Comparison of ENCODE assay signal across 8 cellular contexts in genomic region chr12:51823875-51824565, GRCh38. TPM values are rescaled to one million over a fixed set of nuclear protein-coding genes. Genes with fewer than 3 reads are reported as not detected.
A peak's percentile ranks its signal among the peaks of the same experiment; 100 is the strongest.
DNase-seq lines count a peak whose midpoint lies in the region; ATAC-seq, FAIRE-seq and TF ChIP-seq lines count a peak whose summit lies in the region.

No MANE protein-coding gene starts in this region.

- ATAC-seq in WTC11 (peak; percentile 31), heart left ventricle (peak; percentile 38 to 55 (median 44)), GM18858 (IDR thresholded peaks at IDR 0.05; ENCODE audit: unreplicated experiment) (no peak)

- H3K4me1 ChIP-seq in heart left ventricle, result peaks cover 0 to 35% (median 5%) of the 10 kb centered on the region in 12 donors
- peaks cover 0 to 4% of the 10 kb centered on the region in 2 donors for H3K4me1 ChIP-seq in small intestine (ENCODE audit: control insufficient read depth in 2 of 2, insufficient read depth in 1 of 2, low read depth in 1 of 2, low read length in 1 of 2)

- peaks cover 23% of the 10 kb centered on the region for H3K27me3 Mint-ChIP-seq in WTC11 (ENCODE audit: low read depth)

- no peaks in the 10 kb centered on the region for H3K9me3 Mint-ChIP-seq in WTC11

- no peak overlapping the region; the same call in 1 of the 2 replicates for H3K4me3 Mint-ChIP-seq in WTC11

- no peak for FAIRE-seq in small intestine (lab: Jason Lieb, UNC)

- TF ChIP-seq CTCF in GM12864 (IDR thresholded peaks at IDR 0.05; ENCODE audit: low read depth, low read length, missing control alignments), result peak; percentile 49
- no peak for TF ChIP-seq CTCF in WTC11 (IDR thresholded peaks at IDR 0.05)
- TF ChIP-seq CTCF in heart left ventricle (IDR thresholded peaks at IDR 0.05), result peak; percentile 23 to 62 (median 48)

- peaks cover 33% of the 10 kb centered on the region for H3K4me1 Mint-ChIP-seq in WTC11

- POLR2A ChIA-PET in WTC11 (lab: Charles Lee), result interaction anchor here (1.4 kb wide), 1 partner anchor 11 kb away, joined by 3 read pairs; no protein-coding TSS in a partner anchor

- no peak overlapping the region for H3K27ac Mint-ChIP-seq in WTC11

- intact Hi-C loops in heart left ventricle (cut with DNase I), result loop anchor here in 8 of 10 donors (2.0 to 10.0 kb wide), 5 partner anchors 48 to 402 kb away; partner anchors contain the start of gene SLC4A8 (in 7 of the 8)

- H3K27ac ChIP-seq in heart left ventricle (no peak overlapping the region), small intestine (ENCODE audit: low read depth in 1 of 2, low read length in 1 of 2) (no peak overlapping the region)

- 17 to 23% (median 21%) methylated on average over 6 of the region's 6 CpGs for WGBS in heart left ventricle, 4 donors
- WGBS in small intestine, 3 donors, result 11 to 28% (median 14%) methylated on average over 6 of the region's 6 CpGs

- H3K36me3 Mint-ChIP-seq in WTC11, result no peaks in the 10 kb centered on the region

- H3K4me3 ChIP-seq in GM12864 (ENCODE audit: low read depth, low read length), result no peak overlapping the region
- no peak overlapping the region for H3K4me3 ChIP-seq in heart left ventricle
- no peak overlapping the region for H3K4me3 ChIP-seq in small intestine (ENCODE audit: low read depth in 1 of 2, low read length in 2 of 2)

- H3K36me3 ChIP-seq in heart left ventricle (no peaks in the 10 kb centered on the region), small intestine (ENCODE audit: control insufficient read depth in 2 of 2, insufficient read depth in 2 of 2, low read length in 2 of 2) (no peaks in the 10 kb centered on the region)

- peak; percentile 71 for DNase-seq in AG08396 (ENCODE audit: low spot score)
- no peak for DNase-seq in GM12864 (ENCODE audit: low read depth)
- DNase-seq in NCI-H2107 (lab: John Stamatoyannopoulos, UW), result peak; percentile 52
- DNase-seq in WTC11 (ENCODE audit: low spot score), result no peak
- DNase-seq in heart left ventricle, result no peak
- DNase-seq in small intestine, result peak; percentile 79
- DNase-seq in activated T-cell treated with anti-CD3 and anti-CD28 coated beads for 4 hours, result no peak

- TF ChIP-seq POLR2A in heart left ventricle (IDR thresholded peaks at IDR 0.05), result no peak

- CTCF ChIA-PET in WTC11 (lab: Charles Lee), result interaction anchor here (0.6 to 4.6 kb wide), 37 partner anchors 9 to 403 kb away, joined by 3 to 67 read pairs (median 6); partner anchors contain the start of genes ANKRD33 and FIGNL2

- H3K9me3 ChIP-seq in heart left ventricle (no peaks in the 10 kb centered on the region), small intestine (ENCODE audit: control insufficient read depth, low read depth) (no peaks in the 10 kb centered on the region)

- H3K27me3 ChIP-seq in heart left ventricle (peaks cover 0 to 22% (median 5%) of the 10 kb centered on the region in 9 donors), small intestine (ENCODE audit: control insufficient read depth in 2 of 2, insufficient read depth in 2 of 2, low read length in 2 of 2) (no peaks in the 10 kb centered on the region)

TF ChIP-seq in WTC11, 78 proteins besides CTCF, POLR2A, EP300 and RAD21:
- no peak for TF ChIP-seq MXD4 (CRISPR knock-in tag; IDR thresholded peaks at IDR 0.05; ENCODE audit: borderline replicate concordance)
- TF ChIP-seq ETV6 (CRISPR knock-in tag; IDR thresholded peaks at IDR 0.05), result 0 out of 2 replicates have a peak, but pooled peaks have one; percentile 19

RNA-seq across cellular contexts. Expression of gene FIGNL2, which starts 24.5 kb away (rescaled TPM):
- 9.9 to 10.3 TPM (median 10.0 TPM) in 3 replicates for total RNA-seq in WTC11 (2021)
- under 1 TPM; 0.13 to 0.93 (median 0.35) TPM for total RNA-seq in heart left ventricle
- under 1 TPM; 0.17 to 0.23 TPM for polyA plus RNA-seq in heart left ventricle
- polyA plus RNA-seq in small intestine, result under 1 TPM in 1 of 3 donors, not detected in 2; 0.39 TPM

Comparison
In these comparisons a context has a peak if more than half of its experiments do, and no peak if none do; other contexts are left out.
1. DNase-seq: peak in AG08396 (single experiment), NCI-H2107 (single experiment) and small intestine (single experiment); none in GM12864 (single experiment), WTC11 (single experiment), heart left ventricle (0 of 5) and activated T-cell treated with anti-CD3 and anti-CD28 coated beads for 4 hours (single experiment).